18 cellular contexts compared by ENCODE assay signal in the genomic region with DNA sequence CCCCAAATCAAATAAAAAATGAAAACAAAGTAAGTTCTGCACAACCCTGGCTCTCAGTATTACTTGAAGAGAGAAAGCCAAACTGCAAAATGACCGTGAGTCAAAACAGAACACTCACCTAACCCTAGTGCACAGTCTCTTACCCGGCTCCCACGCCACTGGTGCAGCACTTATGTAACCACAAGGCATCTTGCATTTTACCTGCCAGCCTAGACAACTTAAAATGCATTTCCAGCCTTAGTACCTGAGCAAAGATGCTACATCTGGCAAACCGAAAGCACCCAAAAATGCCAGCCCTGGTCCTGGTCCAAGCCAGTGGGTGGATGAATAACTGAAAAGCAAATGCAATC. TPM values are rescaled to one million over a fixed set of nuclear protein-coding genes. Genes with fewer than 3 reads are reported as not detected.
DNase-seq lines count a peak whose midpoint lies in the region; ATAC-seq lines count a peak whose summit lies in the region.
"Had no signal": no experiment of that assay in that cellular context is flagged by ENCODE, and none has a peak within 500 bp of the region (broad histone marks: within the 10 kb centered on the region; RNA-seq: fewer than 3 reads in every experiment).

No MANE protein-coding gene starts in this region.

- no peaks in the 10 kb centered on the region for H3K9me3 ChIP-seq in right cardiac atrium (ENCODE audit: control insufficient read depth, low read length)
- H3K9me3 ChIP-seq: left lung, stomach had no signal

- no peak overlapping the region for H3K27ac ChIP-seq in right cardiac atrium (ENCODE audit: low read length)
- H3K27ac ChIP-seq: 22Rv1, KMS-11, left lung, stomach had no signal

- H3K4me3 Mint-ChIP-seq in activated CD4-positive, alpha-beta T cell treated with anti-CD3 and anti-CD28 coated beads for 36 hours, result peak overlapping the region; percentile 15
- H3K4me3 Mint-ChIP-seq in activated CD4-positive, alpha-beta T cell treated with anti-CD3 and anti-CD28 coated beads, Interleukin-2, amount 10 ng/mL, durations not matched to agents 7 days and 5 days, result no peak overlapping the region
- H3K4me3 Mint-ChIP-seq in stimulated activated effector memory CD8-positive, alpha-beta T cell treated with anti-CD3 and anti-CD28 coated beads, Interleukin-12 subunit alpha, Interleukin-12 subunit beta, amount 100 ng/mL, for 72 hours, result peak overlapping the region; percentile 27
- H3K4me3 Mint-ChIP-seq: CD14-positive monocyte had no signal

- H3K4me1 Mint-ChIP-seq in activated CD4-positive, alpha-beta T cell treated with anti-CD3 and anti-CD28 coated beads for 36 hours, result peaks cover 60% of the 10 kb centered on the region
- H3K4me1 Mint-ChIP-seq in activated CD4-positive, alpha-beta T cell treated with anti-CD3 and anti-CD28 coated beads, Interleukin-2, amount 10 ng/mL, durations not matched to agents 7 days and 5 days, result peaks cover 34% of the 10 kb centered on the region
- H3K4me1 Mint-ChIP-seq in stimulated activated effector memory CD8-positive, alpha-beta T cell treated with anti-CD3 and anti-CD28 coated beads, Interleukin-12 subunit alpha, Interleukin-12 subunit beta, amount 100 ng/mL, for 72 hours, result peaks cover 36% of the 10 kb centered on the region

- H3K4me3 ChIP-seq in right cardiac atrium (ENCODE audit: low read length), result no peak overlapping the region
- H3K4me3 ChIP-seq: left lung, stomach had no signal

- H3K4me1 ChIP-seq in right cardiac atrium (ENCODE audit: control insufficient read depth, insufficient read depth, low read length), result no peaks in the 10 kb centered on the region
- H3K4me1 ChIP-seq: stomach had no signal

- intact Hi-C loops in activated CD4-positive, alpha-beta T cell treated with anti-CD3 and anti-CD28 coated beads for 36 hours (cut with DNase I, micrococcal nuclease), result loop anchor here (2.0 to 5.0 kb wide), 4 partner anchors 21 to 100 kb away; partner anchors contain the start of gene SIRPD (in 1 of the 2)
- intact Hi-C loops in right cardiac atrium (cut with DNase I), result no loop called here

- H3K9me3 Mint-ChIP-seq in activated CD4-positive, alpha-beta T cell treated with anti-CD3 and anti-CD28 coated beads for 36 hours (ENCODE audit: low read depth), result no peaks in the 10 kb centered on the region
- H3K9me3 Mint-ChIP-seq in activated CD4-positive, alpha-beta T cell treated with anti-CD3 and anti-CD28 coated beads, Interleukin-2, amount 10 ng/mL, durations not matched to agents 7 days and 5 days, result no peaks in the 10 kb centered on the region
- no peaks in the 10 kb centered on the region for H3K9me3 Mint-ChIP-seq in stimulated activated effector memory CD8-positive, alpha-beta T cell treated with anti-CD3 and anti-CD28 coated beads, Interleukin-12 subunit alpha, Interleukin-12 subunit beta, amount 100 ng/mL, for 72 hours

- peak overlapping the region; percentile 74 for H3K27ac Mint-ChIP-seq in activated CD4-positive, alpha-beta T cell treated with anti-CD3 and anti-CD28 coated beads for 36 hours
- no peak overlapping the region for H3K27ac Mint-ChIP-seq in activated CD4-positive, alpha-beta T cell treated with anti-CD3 and anti-CD28 coated beads, Interleukin-2, amount 10 ng/mL, durations not matched to agents 7 days and 5 days
- no peak overlapping the region for H3K27ac Mint-ChIP-seq in stimulated activated effector memory CD8-positive, alpha-beta T cell treated with anti-CD3 and anti-CD28 coated beads, Interleukin-12 subunit alpha, Interleukin-12 subunit beta, amount 100 ng/mL, for 72 hours

- H3K36me3 Mint-ChIP-seq in activated CD4-positive, alpha-beta T cell treated with anti-CD3 and anti-CD28 coated beads for 36 hours (ENCODE audit: low read depth), result peaks cover 65% of the 10 kb centered on the region
- peaks cover 87% of the 10 kb centered on the region for H3K36me3 Mint-ChIP-seq in activated CD4-positive, alpha-beta T cell treated with anti-CD3 and anti-CD28 coated beads, Interleukin-2, amount 10 ng/mL, durations not matched to agents 7 days and 5 days (ENCODE audit: low read depth)
- H3K36me3 Mint-ChIP-seq in stimulated activated effector memory CD8-positive, alpha-beta T cell treated with anti-CD3 and anti-CD28 coated beads, Interleukin-12 subunit alpha, Interleukin-12 subunit beta, amount 100 ng/mL, for 72 hours, result peaks cover 19% of the 10 kb centered on the region
- H3K36me3 Mint-ChIP-seq: CD14-positive monocyte had no signal

- CTCF ChIA-PET in activated CD4-positive, alpha-beta T cell treated with anti-CD3 and anti-CD28 coated beads for 36 hours (lab: Charles Lee), result no interaction called here
- CTCF ChIA-PET in activated CD4-positive, alpha-beta T cell treated with anti-CD3 and anti-CD28 coated beads, Interleukin-2, amount 10 ng/mL, durations not matched to agents 7 days and 5 days (lab: Charles Lee), result interaction anchor here (1.5 kb wide), 1 partner anchor 94 kb away, joined by 3 read pairs; no protein-coding TSS in a partner anchor

- no peaks in the 10 kb centered on the region for H3K27me3 ChIP-seq in right cardiac atrium (ENCODE audit: control insufficient read depth, insufficient read depth)

- ATAC-seq in activated CD4-positive, alpha-beta T cell treated with anti-CD3 and anti-CD28 coated beads for 36 hours, result peak; percentile 91
- peak; percentile 96 for ATAC-seq in stimulated activated effector memory CD8-positive, alpha-beta T cell treated with anti-CD3 and anti-CD28 coated beads, Interleukin-12 subunit alpha, Interleukin-12 subunit beta, amount 100 ng/mL, for 72 hours
- no peak for ATAC-seq in right cardiac atrium
- ATAC-seq: HCT116, left lung had no signal

- POLR2A ChIA-PET in activated CD4-positive, alpha-beta T cell treated with anti-CD3 and anti-CD28 coated beads for 36 hours (lab: Charles Lee), result no interaction called here
- POLR2A ChIA-PET in activated CD4-positive, alpha-beta T cell treated with anti-CD3 and anti-CD28 coated beads, Interleukin-2, amount 10 ng/mL, durations not matched to agents 7 days and 5 days (lab: Charles Lee), result no interaction called here

- WGBS in right cardiac atrium, result 87% methylated on average over 4 of the region's 4 CpGs

- peak; percentile 75 for DNase-seq in activated CD4-positive, alpha-beta T cell treated with anti-CD3 and anti-CD28 coated beads for 36 hours
- DNase-seq in activated CD4-positive, alpha-beta T cell treated with anti-CD3 and anti-CD28 coated beads for 1 hour, result no peak
- peak; percentile 12 for DNase-seq in activated CD4-positive, alpha-beta T cell treated with anti-CD3 and anti-CD28 coated beads, Interleukin-2, amount 10 ng/mL, durations not matched to agents 7 days and 5 days
- peak; percentile 32 for DNase-seq in activated naive CD8-positive, alpha-beta T cell treated with anti-CD3 and anti-CD28 coated beads, Interleukin-2, amount 50 U/mL, for 16 hours (ENCODE audit: low read depth, low spot score)
- DNase-seq in stimulated activated effector memory CD8-positive, alpha-beta T cell treated with anti-CD3 and anti-CD28 coated beads, Interleukin-12 subunit alpha, Interleukin-12 subunit beta, amount 100 ng/mL, for 72 hours (ENCODE audit: low spot score in 2 of 2), result peak in 1 of 2 donors; percentile 66
- DNase-seq in Kasumi-1 (lab: John Stamatoyannopoulos, UW), result no peak
- DNase-seq in right cardiac atrium, result no peak
- no peak for DNase-seq in NCI-H1694 treated with DMSO at 0.1 percent for 48 hours (lab: John Stamatoyannopoulos, UW)
- DNase-seq: GDM1, left lung, NCI-H146, NCI-H524, stomach had no signal

- H3K27me3 Mint-ChIP-seq in activated CD4-positive, alpha-beta T cell treated with anti-CD3 and anti-CD28 coated beads for 36 hours, result no peaks in the 10 kb centered on the region
- H3K27me3 Mint-ChIP-seq in activated CD4-positive, alpha-beta T cell treated with anti-CD3 and anti-CD28 coated beads, Interleukin-2, amount 10 ng/mL, durations not matched to agents 7 days and 5 days, result no peaks in the 10 kb centered on the region

RNA-seq across cellular contexts. Expression of gene SIRPB1, which starts 12.4 kb away (rescaled TPM):
- 1 to 10 TPM; 1.0 to 2.1 TPM for total RNA-seq in activated CD4-positive, alpha-beta T cell treated with anti-CD3 and anti-CD28 coated beads for 36 hours
- 1 to 10 TPM; 3.6 to 4.5 TPM for total RNA-seq in activated CD4-positive, alpha-beta T cell treated with anti-CD3 and anti-CD28 coated beads, Interleukin-2, amount 10 ng/mL, durations not matched to agents 7 days and 5 days
- 1 to 10 TPM in 2 of 4 donors, under 1 TPM in 2; 0.35 to 7.2 (median 1.3) TPM for total RNA-seq in right cardiac atrium
- polyA plus RNA-seq in right cardiac atrium, result 0.63 TPM

RNA-seq across cellular contexts. Expression of gene SIRPG, which starts 25.4 kb away (rescaled TPM):
- 10 to 100 TPM; 34.3 to 48.7 TPM for total RNA-seq in activated CD4-positive, alpha-beta T cell treated with anti-CD3 and anti-CD28 coated beads for 36 hours
- total RNA-seq in activated CD4-positive, alpha-beta T cell treated with anti-CD3 and anti-CD28 coated beads, Interleukin-2, amount 10 ng/mL, durations not matched to agents 7 days and 5 days, result 10 to 100 TPM; 82.6 to 90.1 TPM
- under 1 TPM in 3 of 4 donors, not detected in 1; 0.19 to 0.29 (median 0.20) TPM for total RNA-seq in right cardiac atrium
- polyA plus RNA-seq in right cardiac atrium, result not detected
- total RNA-seq: pulmonary artery endothelial cell had no signal

Comparison
In these comparisons a context has a peak if more than half of its experiments do, and no peak if none do; other contexts are left out.
1. DNase-seq: peak in activated CD4-positive, alpha-beta T cell treated with anti-CD3 and anti-CD28 coated beads for 36 hours (single experiment), activated CD4-positive, alpha-beta T cell treated with anti-CD3 and anti-CD28 coated beads, Interleukin-2, amount 10 ng/mL, durations not matched to agents 7 days and 5 days (single experiment) and activated naive CD8-positive, alpha-beta T cell treated with anti-CD3 and anti-CD28 coated beads, Interleukin-2, amount 50 U/mL, for 16 hours (single experiment); none in activated CD4-positive, alpha-beta T cell treated with anti-CD3 and anti-CD28 coated beads for 1 hour (single experiment), Kasumi-1 (0 of 2), right cardiac atrium (0 of 3) and NCI-H1694 treated with DMSO at 0.1 percent for 48 hours (single experiment).
2. ATAC-seq: peak in activated CD4-positive, alpha-beta T cell treated with anti-CD3 and anti-CD28 coated beads for 36 hours (single experiment) and stimulated activated effector memory CD8-positive, alpha-beta T cell treated with anti-CD3 and anti-CD28 coated beads, Interleukin-12 subunit alpha, Interleukin-12 subunit beta, amount 100 ng/mL, for 72 hours (single experiment); none in right cardiac atrium (0 of 2).
3. RNA of gene SIRPG, which starts 25.4 kb away (total RNA-seq): 82.6 to 90.1 TPM in activated CD4-positive, alpha-beta T cell treated with anti-CD3 and anti-CD28 coated beads, Interleukin-2, amount 10 ng/mL, durations not matched to agents 7 days and 5 days and 34.3 to 48.7 TPM in activated CD4-positive, alpha-beta T cell treated with anti-CD3 and anti-CD28 coated beads for 36 hours; 0.19 to 0.29 TPM in right cardiac atrium; every median in the first group is over 10 times any median in the second.
4. intact Hi-C loops: an anchor here in activated CD4-positive, alpha-beta T cell treated with anti-CD3 and anti-CD28 coated beads for 36 hours (2.0 to 5.0 kb wide); none called in right cardiac atrium.